In genomic region chr2:144479138-144479537, GRCh38 we compare ENCODE assay signal across 9 cellular contexts. TPM values are rescaled to one million over a fixed set of nuclear protein-coding genes. Genes with fewer than 3 reads are reported as not detected.
DNase-seq lines count a peak whose midpoint lies in the region; ATAC-seq, FAIRE-seq and TF ChIP-seq lines count a peak whose summit lies in the region.
"Had no signal": no experiment of that assay in that cellular context is flagged by ENCODE, and none has a peak within 500 bp of the region (broad histone marks: within the 10 kb centered on the region; RNA-seq: fewer than 3 reads in every experiment).

No MANE protein-coding gene starts in this region.

- H3K9me3 Mint-ChIP-seq in natural killer cell treated with Interleukin-12 subunit alpha and Interleukin-12 subunit beta and Interleukin-15 and Interleukin-18, amount 100 ng/mL, for 72 hours: no peaks in the 10 kb centered on the region

- H3K4me3 ChIP-seq in AG09309 (ENCODE audit: control insufficient read depth, low read depth, low read length): no peak overlapping the region

- H3K36me3 Mint-ChIP-seq in natural killer cell treated with Interleukin-12 subunit alpha and Interleukin-12 subunit beta and Interleukin-15 and Interleukin-18, amount 100 ng/mL, for 72 hours: peaks cover 30% of the 10 kb centered on the region

- FAIRE-seq in frontal cortex (lab: Jason Lieb, UNC): no peak

- no peak for TF ChIP-seq CTCF in AG09309 (IDR thresholded peaks at IDR 0.05; ENCODE audit: control insufficient read depth, insufficient read depth, low read depth, low read length, missing control alignments)

- H3K4me1 Mint-ChIP-seq in natural killer cell treated with Interleukin-12 subunit alpha and Interleukin-12 subunit beta and Interleukin-15 and Interleukin-18, amount 100 ng/mL, for 72 hours (ENCODE audit: low read depth in 2 of 2): peaks cover 73 to 86% of the 10 kb centered on the region in 2 donors

- peak; percentile 46 to 70 for ATAC-seq in natural killer cell treated with Interleukin-12 subunit alpha and Interleukin-12 subunit beta and Interleukin-15 and Interleukin-18, amount 100 ng/mL, for 72 hours
- no peak for ATAC-seq in GM21447 (IDR thresholded peaks at IDR 0.05; ENCODE audit: unreplicated experiment)

- H3K27ac Mint-ChIP-seq in natural killer cell treated with Interleukin-12 subunit alpha and Interleukin-12 subunit beta and Interleukin-15 and Interleukin-18, amount 100 ng/mL, for 72 hours: peak overlapping the region in 1 of 2 donors; percentile 91
- H3K27ac Mint-ChIP-seq: B cell had no signal

- DNase-seq in AG09309 (ENCODE audit: low read depth) (peak; percentile 52), RPMI7951 (ENCODE audit: low read depth) (peak; percentile 10), fibroblast of gingiva (ENCODE audit: low read depth) (peak; percentile 52), NOMO-1 treated with dmso at 0.1 percent for 144 hours (lab: John Stamatoyannopoulos, UW; ENCODE audit: unreplicated experiment) (no peak), dermis blood vessel endothelial cell (no peak), frontal cortex (ENCODE audit: low spot score in 2 of 2) (no peak)
- no peak for DNase-seq in natural killer cell treated with Interleukin-12 subunit alpha and Interleukin-12 subunit beta and Interleukin-15 and Interleukin-18, amount 100 ng/mL, for 72 hours (ENCODE audit: low spot score)

- peak overlapping the region; percentile 82 for H3K4me3 Mint-ChIP-seq in natural killer cell treated with Interleukin-12 subunit alpha and Interleukin-12 subunit beta and Interleukin-15 and Interleukin-18, amount 100 ng/mL, for 72 hours

- no peaks in the 10 kb centered on the region for H3K27me3 Mint-ChIP-seq in natural killer cell treated with Interleukin-12 subunit alpha and Interleukin-12 subunit beta and Interleukin-15 and Interleukin-18, amount 100 ng/mL, for 72 hours
- H3K27me3 Mint-ChIP-seq: B cell had no signal

RNA-seq across cellular contexts. Expression of gene ZEB2, which starts 40.8 kb away (rescaled TPM):
- total RNA-seq in RPMI7951 (2014; rRNA removed; shearing (Covaris generic)): 24.0 and 32.3 TPM in 2 replicates
- 100 to 1,000 TPM; 181 to 248 TPM for total RNA-seq in natural killer cell treated with Interleukin-12 subunit alpha and Interleukin-12 subunit beta and Interleukin-15 and Interleukin-18, amount 100 ng/mL, for 72 hours
- total RNA-seq in dermis blood vessel endothelial cell (5.3 and 8.4 TPM in 2 replicates), frontal cortex (267 TPM)

Comparison
In these comparisons a context has a peak if more than half of its experiments do, and no peak if none do; other contexts are left out.
1. DNase-seq: peak in AG09309 (single experiment), RPMI7951 (single experiment) and fibroblast of gingiva (single experiment); none in natural killer cell treated with Interleukin-12 subunit alpha and Interleukin-12 subunit beta and Interleukin-15 and Interleukin-18, amount 100 ng/mL, for 72 hours (single experiment), NOMO-1 treated with dmso at 0.1 percent for 144 hours (single experiment), dermis blood vessel endothelial cell (single experiment) and frontal cortex (0 of 2).